In the genomic region with DNA sequence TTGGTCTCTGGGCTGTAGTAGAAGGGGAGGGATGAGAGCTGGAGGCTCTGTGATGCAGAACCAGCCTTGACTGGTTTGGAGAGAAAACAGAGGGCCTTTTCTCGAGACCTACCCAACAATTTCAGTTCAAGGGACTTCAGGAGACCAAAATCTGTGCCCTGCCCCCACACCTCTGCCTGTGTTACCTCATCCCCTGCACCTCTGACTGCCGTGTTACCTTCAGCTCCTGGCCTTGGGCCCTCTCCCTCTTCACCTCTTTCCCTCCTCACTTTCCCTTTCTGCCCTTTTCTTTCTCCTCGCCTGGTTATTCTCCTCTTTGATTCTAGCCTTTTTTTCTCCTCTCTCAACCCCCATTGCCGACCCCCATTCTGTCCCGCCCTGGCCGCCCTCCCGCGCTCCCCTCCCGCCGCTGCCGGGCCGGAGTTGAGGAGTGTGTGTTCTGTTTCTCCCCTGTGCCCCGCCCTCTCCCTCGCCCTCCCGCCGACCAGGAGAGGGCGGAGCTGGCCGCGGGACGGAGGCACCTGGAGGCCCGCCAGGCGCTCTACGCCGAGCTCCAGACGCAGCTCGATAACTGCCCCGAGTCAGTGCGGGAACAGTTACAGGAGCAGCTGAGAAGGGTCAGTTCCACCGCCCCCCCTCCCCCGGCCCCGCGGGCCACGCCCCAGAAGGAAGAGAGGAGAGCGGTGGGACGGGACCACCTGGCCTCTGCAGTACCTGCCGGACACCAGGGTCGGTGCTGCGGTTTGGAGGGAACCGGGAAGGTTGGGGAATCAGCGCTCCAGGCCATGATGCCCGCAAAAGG, we compare ENCODE assay signal across 9 cellular contexts. TPM values are rescaled to one million over a fixed set of nuclear protein-coding genes. Genes with fewer than 3 reads are reported as not detected.
DNase-seq lines count a peak whose midpoint lies in the region; ATAC-seq, FAIRE-seq and TF ChIP-seq lines count a peak whose summit lies in the region.
"Had no signal": no experiment of that assay in that cellular context is flagged by ENCODE, and none has a peak within 500 bp of the region (broad histone marks: within the 10 kb centered on the region; RNA-seq: fewer than 3 reads in every experiment).

No MANE protein-coding gene starts in this region.

- no peak overlapping the region for H3K14ac ChIP-seq in H1 (ENCODE audit: insufficient read length)

- H3K4me1 Mint-ChIP-seq in memory B cell = peaks cover 3% of the 10 kb centered on the region
- H3K4me1 Mint-ChIP-seq in stimulated activated naive B cell treated with anti-CD40 and anti-IgM and Interleukin-4, amounts not matched to agents 10 μg/mL and 1 μg/mL and 100 μg/mL, for 72 hours = no peaks in the 10 kb centered on the region
- H3K4me1 Mint-ChIP-seq: IgD-negative memory B cell had no signal

- H3K56ac ChIP-seq in H1 (replicated peaks; ENCODE audit: insufficient read length, low read depth, low read length) = peak overlapping the region; percentile 24

- CTCF ChIA-PET in H1 (lab: Charles Lee; ENCODE audit: partially characterized antibody) = interaction anchor here (0.8 to 19.1 kb wide), 13 partner anchors 8 to 200 kb away, joined by 3 to 435 read pairs (median 8); a partner anchor contains a TSS

- peak overlapping the region; percentile 80 to 99 for H3K4me2 ChIP-seq in H1 (ENCODE audit: insufficient read depth in 1 of 2, low read depth in 2 of 2, low read length in 2 of 2)

- WGBS in H1 (ENCODE audit: extremely low coverage in 1 of 2, insufficient coverage in 1 of 2, insufficient read length in 1 of 2, insufficient replicate concordance in 2 of 2, low coverage in 1 of 2, low lambda C conversion rate in 2 of 2, missing lambda C conversion rate in 1 of 2), 2 experiments = 4% methylated on average over 22 of the region's 41 CpGs; no CpG with 5 or more reads in 1 of the 2 experiments

- peak overlapping the region; percentile 97 for H2BK12ac ChIP-seq in H1 (ENCODE audit: low read depth, low read length)

- H3K23ac ChIP-seq in H1 (ENCODE audit: insufficient read length) = no peak overlapping the region

- peak overlapping the region; percentile 87 for H4K91ac ChIP-seq in H1 (replicated peaks; ENCODE audit: insufficient read length, low read length)

- peaks cover 2 to 42% (median 13%) of the 10 kb centered on the region in 4 experiments; a peak in 6 of 8 replicates for H3K36me3 ChIP-seq in H1 (ENCODE audit: control insufficient read depth in 2 of 4, insufficient read depth in 4 of 4, low read length in 3 of 4)

- no peak overlapping the region for H3K27ac Mint-ChIP-seq in memory B cell
- no peak overlapping the region for H3K27ac Mint-ChIP-seq in stimulated activated naive B cell treated with anti-CD40 and anti-IgM and Interleukin-4, amounts not matched to agents 10 μg/mL and 1 μg/mL and 100 μg/mL, for 72 hours
- H3K27ac Mint-ChIP-seq: IgD-negative memory B cell had no signal

- H2BK15ac ChIP-seq in H1 (ENCODE audit: low read length) = no peak overlapping the region

- peaks cover 16 to 23% (median 19%) of the 10 kb centered on the region in 4 experiments for H3K4me1 ChIP-seq in H1 (replicated peaks in 1 of 4; ENCODE audit: control insufficient read depth in 3 of 4, insufficient read depth in 4 of 4, low read length in 3 of 4)

- H3K18ac ChIP-seq in H1 (ENCODE audit: extremely low read depth, low read length) = peak overlapping the region; percentile 97

- H2AFZ ChIP-seq in H1 (ENCODE audit: low read length) = 0 out of 2 replicates have a peak overlapping the region, but pooled peaks have one; percentile 12

- peaks cover 15% of the 10 kb centered on the region for H3K27me3 Mint-ChIP-seq in memory B cell
- peaks cover 8 to 12% of the 10 kb centered on the region in 2 donors for H3K27me3 Mint-ChIP-seq in stimulated activated naive B cell treated with anti-CD40 and anti-IgM and Interleukin-4, amounts not matched to agents 10 μg/mL and 1 μg/mL and 100 μg/mL, for 72 hours

- H3K9ac ChIP-seq in H1 (replicated peaks in 1 of 4; ENCODE audit: extremely low read depth in 1 of 4, low read depth in 3 of 4, low read length in 3 of 4) = peak overlapping the region in 3 of 4 experiments; percentile 63 to 79 (median 77); a peak in 6 of 7 replicates

- no peaks in the 10 kb centered on the region for H3K9me3 ChIP-seq in H1 (ENCODE audit: insufficient read depth in 2 of 2, low read depth in 1 of 2, low read length in 1 of 2)

- DNase-seq in GM03348 (ENCODE audit: low spot score) (peak; percentile 68), NCI-H526 treated with DMSO at 0.1 percent for 48 hours (lab: John Stamatoyannopoulos, UW) (peak; percentile 93), H1 (ENCODE audit: low read depth in 1 of 2, low spot score in 2 of 2) (peak; percentile 80 to 89), memory B cell (ENCODE audit: low spot score in 2 of 2) (no peak)
- no peak for DNase-seq in activated effector memory CD4-positive, alpha-beta T cell treated with anti-CD3 and anti-CD28 coated beads, Interleukin-2, amount 50 U/mL, for 16 hours
- no peak for DNase-seq in stimulated activated naive B cell treated with anti-CD40 and anti-IgM and Interleukin-4, amounts not matched to agents 10 μg/mL and 1 μg/mL and 100 μg/mL, for 72 hours

- H3K4ac ChIP-seq in H1 (replicated peaks; ENCODE audit: insufficient read length, low read depth, low read length) = no peak overlapping the region

- no peak for TF ChIP-seq EP300 in H1 (IDR thresholded peaks at IDR 0.05; ENCODE audit: borderline replicate concordance in 1 of 2, low read depth in 2 of 2, low read length in 2 of 2)

- no peak overlapping the region; the same call in 1 of the 2 replicates for H2BK20ac ChIP-seq in H1 (ENCODE audit: low read length)

- H3K36me3 Mint-ChIP-seq in memory B cell = no peaks in the 10 kb centered on the region
- H3K36me3 Mint-ChIP-seq in stimulated activated naive B cell treated with anti-CD40 and anti-IgM and Interleukin-4, amounts not matched to agents 10 μg/mL and 1 μg/mL and 100 μg/mL, for 72 hours = no peaks in the 10 kb centered on the region
- H3K36me3 Mint-ChIP-seq: IgD-negative memory B cell had no signal

- H2BK120ac ChIP-seq in H1 (replicated peaks; ENCODE audit: low read depth, low read length) = no peak overlapping the region

- peaks cover 9% of the 10 kb centered on the region; the same call in 1 of the 2 replicates for H3K23me2 ChIP-seq in H1 (ENCODE audit: low read depth, low read length)

- peak overlapping the region; percentile 89 for H3K27ac ChIP-seq in H1 (ENCODE audit: low read depth, low read length)

- peak; percentile 13 for FAIRE-seq in H1 (lab: Jason Lieb, UNC)

- peaks cover 2 to 15% of the 10 kb centered on the region in 2 experiments for H4K20me1 ChIP-seq in H1 (replicated peaks in 1 of 2; ENCODE audit: control insufficient read depth in 1 of 2, insufficient read depth in 2 of 2, low read length in 2 of 2)

- ATAC-seq in memory B cell (ENCODE audit: low read depth) (peak; percentile 50), GM19328 (IDR thresholded peaks at IDR 0.05; ENCODE audit: unreplicated experiment) (no peak), GM19463 (IDR thresholded peaks at IDR 0.05; ENCODE audit: unreplicated experiment) (no peak)
- ATAC-seq in stimulated activated naive B cell treated with anti-CD40 and anti-IgM and Interleukin-4, amounts not matched to agents 10 μg/mL and 1 μg/mL and 100 μg/mL, for 72 hours (replicated peaks) = no peak

- no peaks in the 10 kb centered on the region for H3K9me3 Mint-ChIP-seq in memory B cell
- H3K9me3 Mint-ChIP-seq in stimulated activated naive B cell treated with anti-CD40 and anti-IgM and Interleukin-4, amounts not matched to agents 10 μg/mL and 1 μg/mL and 100 μg/mL, for 72 hours = no peaks in the 10 kb centered on the region
- H3K9me3 Mint-ChIP-seq: IgD-negative memory B cell had no signal

- no peak overlapping the region for H3K4me3 Mint-ChIP-seq in memory B cell
- H3K4me3 Mint-ChIP-seq in stimulated activated naive B cell treated with anti-CD40 and anti-IgM and Interleukin-4, amounts not matched to agents 10 μg/mL and 1 μg/mL and 100 μg/mL, for 72 hours = no peak overlapping the region

- H3K27me3 ChIP-seq in H1 (replicated peaks in 1 of 4; ENCODE audit: control insufficient read depth in 3 of 4, extremely low read depth in 1 of 4, insufficient read depth in 3 of 4, low read length in 3 of 4) = no peaks in the 10 kb centered on the region

- H4K8ac ChIP-seq in H1 (ENCODE audit: extremely low read depth, insufficient read depth, low read length) = peak overlapping the region; percentile 88; the same call in 1 of the 2 replicates

- 0 out of 4 replicates have a peak, but pooled peaks of 1 of the 2 experiments have one; percentile 8 for TF ChIP-seq RAD21 in H1 (IDR thresholded peaks at IDR 0.05 in 1 of 2, conservative IDR thresholded peaks at IDR 0.05 in 1 of 2; ENCODE audit: low read depth in 2 of 2, low read length in 2 of 2)

- peak overlapping the region; percentile 79 for H4K5ac ChIP-seq in H1 (ENCODE audit: insufficient read length, low read depth, low read length)

- POLR2A ChIA-PET in H1 (lab: Charles Lee; ENCODE audit: partially characterized antibody) = interaction anchor here (0.5 to 25.8 kb wide), 15 partner anchors 11 to 327 kb away, joined by 3 to 574 read pairs (median 3); a partner anchor contains a TSS

- peak overlapping the region; percentile 36 to 72 (median 62) for H3K4me3 ChIP-seq in H1 (ENCODE audit: extremely low read depth in 1 of 4, insufficient read depth in 2 of 4, low read depth in 3 of 4, low read length in 4 of 4)

- TF ChIP-seq CTCF in H1 (IDR thresholded peaks at IDR 0.05; ENCODE audit: control extremely low read depth in 1 of 3, insufficient read depth in 1 of 3, low read depth in 1 of 3, low read length in 3 of 3) = peak in 2 of 3 experiments; percentile 34 to 59; a peak in 3 of 4 replicates

- H2AK5ac ChIP-seq in H1 (ENCODE audit: low read depth, low read length) = no peak overlapping the region

- no peaks in the 10 kb centered on the region for H3K79me2 ChIP-seq in H1 (ENCODE audit: control insufficient read depth in 1 of 2, insufficient read depth in 2 of 2, low read length in 2 of 2)

- H2BK5ac ChIP-seq in H1 (ENCODE audit: low read depth, low read length) = peak overlapping the region; percentile 92

- peak; percentile 50 to 76 for TF ChIP-seq POLR2A in H1 (IDR thresholded peaks at IDR 0.05; ENCODE audit: control extremely low read depth in 1 of 2, low read depth in 2 of 2, low read length in 2 of 2)

- peaks cover 3% of the 10 kb centered on the region for H3K79me1 ChIP-seq in H1 (ENCODE audit: low read depth, low read length)

RNA-seq across cellular contexts. Expression of a gene that starts 27.2 kb away (rescaled TPM):
- 74.8 and 74.9 TPM in 2 replicates for total RNA-seq in H1 (2021; fragmentation: NEBNext Ultra II Directional; extraction: Animal tissue kit (Norgen Biotek cat#: 25700))
- 53.9 and 70.6 TPM in 2 replicates for polyA plus RNA-seq in H1 (2011; rRNA removed)
- 66.4 TPM for polyA plus RNA-seq in H1 (2011; cell fraction: cytosol; rRNA removed)
- 211 TPM for polyA plus RNA-seq in H1 (2011; cell fraction: nucleus; rRNA removed)
- 47.2 to 67.0 TPM (median 64.5 TPM) in 4 replicates for polyA plus RNA-seq in H1 (2012, experiment 1 of 2)
- 57.7 TPM for polyA plus RNA-seq in H1 (2012, experiment 2 of 2)
- polyA plus RNA-seq in H1 (2013, experiment 1 of 2) = 44.2 TPM
- 40.0 TPM for polyA plus RNA-seq in H1 (2013, experiment 2 of 2)
- 57.0 and 74.3 TPM in 2 replicates for polyA minus RNA-seq in H1 (2011; rRNA and poly(A)+ RNA removed)
- polyA minus RNA-seq in H1 (2011; cell fraction: cytosol; rRNA and poly(A)+ RNA removed) = 57.3 TPM
- polyA minus RNA-seq in H1 (2011; cell fraction: nucleus; rRNA and poly(A)+ RNA removed) = 100 TPM
- polyA plus RNA-seq: IgD-negative memory B cell had no signal

RNA-seq across cellular contexts. Expression of a gene that starts 44.8 kb away (rescaled TPM):
- total RNA-seq in H1 (2021; fragmentation: NEBNext Ultra II Directional; extraction: Animal tissue kit (Norgen Biotek cat#: 25700)) = not detected in 2 replicates
- 0.03 TPM in 1 of 2 replicates, not detected in the other for polyA plus RNA-seq in H1 (2011; rRNA removed)
- polyA plus RNA-seq in H1 (2011; cell fraction: cytosol; rRNA removed) = not detected
- polyA plus RNA-seq in H1 (2011; cell fraction: nucleus; rRNA removed) = 0.20 TPM
- polyA plus RNA-seq in H1 (2012, experiment 1 of 2) = 0.16 to 0.46 TPM (median 0.27 TPM) in 4 replicates
- 0.45 TPM for polyA plus RNA-seq in H1 (2012, experiment 2 of 2)
- polyA plus RNA-seq in H1 (2013, experiment 1 of 2) = not detected
- not detected for polyA plus RNA-seq in H1 (2013, experiment 2 of 2)
- not detected in 2 replicates for polyA minus RNA-seq in H1 (2011; rRNA and poly(A)+ RNA removed)
- not detected for polyA minus RNA-seq in H1 (2011; cell fraction: cytosol; rRNA and poly(A)+ RNA removed)
- polyA minus RNA-seq in H1 (2011; cell fraction: nucleus; rRNA and poly(A)+ RNA removed) = not detected
- polyA plus RNA-seq: IgD-negative memory B cell had no signal

Comparison
In these comparisons a context has a peak if more than half of its experiments do, and no peak if none do; other contexts are left out.
1. DNase-seq: peak in GM03348 (single experiment), NCI-H526 treated with DMSO at 0.1 percent for 48 hours (single experiment) and H1 (2 of 2); none in memory B cell (0 of 2), activated effector memory CD4-positive, alpha-beta T cell treated with anti-CD3 and anti-CD28 coated beads, Interleukin-2, amount 50 U/mL, for 16 hours (single experiment) and stimulated activated naive B cell treated with anti-CD40 and anti-IgM and Interleukin-4, amounts not matched to agents 10 μg/mL and 1 μg/mL and 100 μg/mL, for 72 hours (single experiment).